ENCODE assay signal across 9 cellular contexts in the genomic region with DNA sequence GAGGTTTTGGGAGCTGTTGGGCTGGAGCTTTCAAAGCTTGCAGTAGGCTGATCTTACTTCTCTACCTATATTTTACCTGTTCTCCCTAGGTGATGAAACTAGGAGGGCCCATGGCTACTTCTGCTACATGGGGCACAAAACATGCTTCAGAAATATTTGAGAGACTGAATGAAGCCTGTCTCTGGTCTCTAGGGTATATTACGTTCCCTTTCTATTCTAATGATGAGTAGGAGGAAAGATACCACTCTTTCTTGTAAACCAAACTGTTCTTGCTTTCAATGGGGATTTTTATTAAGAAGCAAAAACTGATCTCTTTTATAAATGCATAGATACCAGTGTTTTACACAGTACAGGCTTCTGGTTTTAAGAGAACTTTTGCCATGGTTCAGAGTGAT.
A peak's percentile ranks its signal among the peaks of the same experiment; 100 is the strongest.
DNase-seq lines count a peak whose midpoint lies in the region; ATAC-seq lines count a peak whose summit lies in the region.
"Had no signal": no experiment of that assay in that cellular context is flagged by ENCODE, and none has a peak within 500 bp of the region (broad histone marks: within the 10 kb centered on the region; RNA-seq: fewer than 3 reads in every experiment).

No MANE protein-coding gene starts in this region.

- no peaks in the 10 kb centered on the region for H3K36me3 ChIP-seq in duodenal mucosa (ENCODE audit: control insufficient read depth in 1 of 2, insufficient read depth in 2 of 2, low read length in 2 of 2)

- H3K9me3 ChIP-seq in duodenal mucosa (ENCODE audit: control insufficient read depth in 1 of 2, low read length in 2 of 2) = no peaks in the 10 kb centered on the region

- H3K27me3 ChIP-seq in duodenal mucosa (ENCODE audit: control insufficient read depth in 1 of 2, insufficient read depth in 2 of 2, low read length in 2 of 2) = no peaks in the 10 kb centered on the region

- H3K4me1 ChIP-seq in duodenal mucosa (ENCODE audit: control insufficient read depth in 1 of 2, insufficient read depth in 2 of 2, low read length in 2 of 2) = peaks cover 20 to 25% of the 10 kb centered on the region in 2 donors

- H3K9me3 Mint-ChIP-seq in activated T-cell treated with anti-CD3 and anti-CD28 coated beads, Interleukin-2, amount 50 U/mL, for 24 hours = no peaks in the 10 kb centered on the region
- no peaks in the 10 kb centered on the region for H3K9me3 Mint-ChIP-seq in activated T-cell treated with anti-CD3 and anti-CD28 coated beads, Interleukin-2, amount 50 U/mL, for 4 hours

- H3K27me3 Mint-ChIP-seq in activated T-cell treated with anti-CD3 and anti-CD28 coated beads, Interleukin-2, amount 50 U/mL, for 24 hours = no peaks in the 10 kb centered on the region
- H3K27me3 Mint-ChIP-seq in activated T-cell treated with anti-CD3 and anti-CD28 coated beads, Interleukin-2, amount 50 U/mL, for 4 hours (ENCODE audit: low read depth) = no peaks in the 10 kb centered on the region

- peaks cover 70% of the 10 kb centered on the region for H3K4me1 Mint-ChIP-seq in activated T-cell treated with anti-CD3 and anti-CD28 coated beads, Interleukin-2, amount 50 U/mL, for 24 hours (ENCODE audit: low read depth)
- peaks cover 38% of the 10 kb centered on the region for H3K4me1 Mint-ChIP-seq in activated T-cell treated with anti-CD3 and anti-CD28 coated beads, Interleukin-2, amount 50 U/mL, for 4 hours (ENCODE audit: low read depth)

- H3K36me3 Mint-ChIP-seq in activated T-cell treated with anti-CD3 and anti-CD28 coated beads, Interleukin-2, amount 50 U/mL, for 24 hours (ENCODE audit: low read depth) = peaks cover 16% of the 10 kb centered on the region
- H3K36me3 Mint-ChIP-seq in activated T-cell treated with anti-CD3 and anti-CD28 coated beads, Interleukin-2, amount 50 U/mL, for 4 hours (ENCODE audit: insufficient read depth) = peaks cover 10% of the 10 kb centered on the region

- H3K27ac ChIP-seq in duodenal mucosa (ENCODE audit: low read depth, low read length) = peak overlapping the region; percentile 68
- peak overlapping the region; percentile 86 for H3K27ac ChIP-seq in temporal lobe (ENCODE audit: low read depth, low read length)

- H3K4me3 Mint-ChIP-seq in activated T-cell treated with anti-CD3 and anti-CD28 coated beads, Interleukin-2, amount 50 U/mL, for 24 hours = no peak overlapping the region
- no peak overlapping the region for H3K4me3 Mint-ChIP-seq in activated T-cell treated with anti-CD3 and anti-CD28 coated beads, Interleukin-2, amount 50 U/mL, for 4 hours

- H3K27ac Mint-ChIP-seq in activated T-cell treated with anti-CD3 and anti-CD28 coated beads, Interleukin-2, amount 50 U/mL, for 24 hours = peak overlapping the region; percentile 45

- peak overlapping the region; percentile 45 for H3K9ac ChIP-seq in duodenal mucosa (ENCODE audit: low read depth in 1 of 2, low read length in 2 of 2)

- no peak for ATAC-seq in activated T-cell treated with anti-CD3 and anti-CD28 coated beads, Interleukin-2, amount 50 U/mL, for 4 hours
- ATAC-seq in HG03108 (IDR thresholded peaks at IDR 0.05; ENCODE audit: unreplicated experiment) (peak; percentile 38), HG02623 (IDR thresholded peaks at IDR 0.05; ENCODE audit: unreplicated experiment) (no peak)

- no peak for DNase-seq in activated T-cell treated with anti-CD3 and anti-CD28 coated beads, Interleukin-2, amount 50 U/mL, for 24 hours
- no peak for DNase-seq in activated T-cell treated with anti-CD3 and anti-CD28 coated beads, Interleukin-2, amount 50 U/mL, for 4 hours
- DNase-seq in NCI-H146 (lab: John Stamatoyannopoulos, UW) = no peak
- no peak for DNase-seq in middle frontal gyrus (ENCODE audit: extremely low spot score, low spot score)
- DNase-seq: NCI-H526 had no signal

- peak overlapping the region; percentile 49 to 59 for H3K4me3 ChIP-seq in duodenal mucosa (ENCODE audit: low read depth in 1 of 2, low read length in 2 of 2)
